In genomic region chr4:79348405-79348804, GRCh38 we compare ENCODE assay signal across 38 cellular contexts. TPM values are rescaled to one million over a fixed set of nuclear protein-coding genes. Genes with fewer than 3 reads are reported as not detected.
"Had no signal": no experiment of that assay in that cellular context is flagged by ENCODE, and none has a peak within 500 bp of the region (broad histone marks: within the 10 kb centered on the region; RNA-seq: fewer than 3 reads in every experiment).

No MANE protein-coding gene starts in this region.

- H3K4me2 ChIP-seq: KMS-11 had no signal

- H3K9me3 ChIP-seq: MG63 had no signal

- DNase-seq: Karpas-422, Kasumi-1, MG63, MM.1S, MV-4-11, NCI-H1048, NCI-H1092, NCI-H1092 treated with DMSO at 0.1 percent for 48 hours, NCI-H1105, NCI-H1105 treated with DMSO at 0.1 percent for 48 hours, NCI-H1417, NCI-H1417 treated with DMSO at 0.1 percent for 48 hours, NCI-H1436, NCI-H1436 treated with DMSO at 0.1 percent for 48 hours, NCI-H146, NCI-H1694, NCI-H1694 treated with DMSO at 0.1 percent for 48 hours, NCI-H187, NCI-H187 treated with DMSO at 0.1 percent for 48 hours, NCI-H1930, NCI-H2029, NCI-H2029 treated with DMSO at 0.1 percent for 48 hours, NCI-H2081, NCI-H2081 treated with DMSO at 0.1 percent for 48 hours, NCI-H2107, NCI-H2171, NCI-H2171 treated with DMSO at 0.1 percent for 48 hours, NCI-H2227 treated with DMSO at 0.1 percent for 48 hours, NCI-H226, NCI-H345, NCI-H446, NCI-H446 treated with DMSO at 0.1 percent for 48 hours, NCI-H510A had no signal

- H3K27ac ChIP-seq: KMS-11 had no signal

- H3K4me3 ChIP-seq: MG63 had no signal

- H3K27me3 ChIP-seq: MG63 had no signal

- H3K36me3 ChIP-seq: MG63 had no signal

- H3K9ac ChIP-seq: KMS-11 had no signal

RNA-seq across cellular contexts. Expression of gene NAA11, which starts 22.5 kb away (rescaled TPM):
- total RNA-seq: LHCN-M2, MCF 10A, NCI-H460 had no signal

RNA-seq across cellular contexts. Expression of gene GK2, which starts 59.6 kb away (rescaled TPM):
- total RNA-seq: LHCN-M2, M059J, MCF 10A, NCI-H460 had no signal
